Comparison of ENCODE assay signal across 1 cellular context in genomic region chr7:16657656-16658279, GRCh38.
TF ChIP-seq lines count a peak whose summit lies in the region.

No MANE protein-coding gene starts in this region.

TF ChIP-seq in A549, 52 proteins besides CTCF, POLR2A, EP300 and RAD21 (continued from another document):
- no peak for TF ChIP-seq BCL3 (IDR thresholded peaks at IDR 0.05)
- no peak for TF ChIP-seq ZFP36 (IDR thresholded peaks at IDR 0.05; ENCODE audit: borderline replicate concordance, partially characterized antibody)
- no peak for TF ChIP-seq NFE2L2 (conservative IDR thresholded peaks at IDR 0.05; ENCODE audit: low read length)
- TF ChIP-seq ZSCAN20 (CRISPR knock-in tag; IDR thresholded peaks at IDR 0.05) = no peak
- no peak for TF ChIP-seq CBX8 (IDR thresholded peaks at IDR 0.05)
- no peak for TF ChIP-seq MAFK (IDR thresholded peaks at IDR 0.05; ENCODE audit: partially characterized antibody)
